In the genomic region with DNA sequence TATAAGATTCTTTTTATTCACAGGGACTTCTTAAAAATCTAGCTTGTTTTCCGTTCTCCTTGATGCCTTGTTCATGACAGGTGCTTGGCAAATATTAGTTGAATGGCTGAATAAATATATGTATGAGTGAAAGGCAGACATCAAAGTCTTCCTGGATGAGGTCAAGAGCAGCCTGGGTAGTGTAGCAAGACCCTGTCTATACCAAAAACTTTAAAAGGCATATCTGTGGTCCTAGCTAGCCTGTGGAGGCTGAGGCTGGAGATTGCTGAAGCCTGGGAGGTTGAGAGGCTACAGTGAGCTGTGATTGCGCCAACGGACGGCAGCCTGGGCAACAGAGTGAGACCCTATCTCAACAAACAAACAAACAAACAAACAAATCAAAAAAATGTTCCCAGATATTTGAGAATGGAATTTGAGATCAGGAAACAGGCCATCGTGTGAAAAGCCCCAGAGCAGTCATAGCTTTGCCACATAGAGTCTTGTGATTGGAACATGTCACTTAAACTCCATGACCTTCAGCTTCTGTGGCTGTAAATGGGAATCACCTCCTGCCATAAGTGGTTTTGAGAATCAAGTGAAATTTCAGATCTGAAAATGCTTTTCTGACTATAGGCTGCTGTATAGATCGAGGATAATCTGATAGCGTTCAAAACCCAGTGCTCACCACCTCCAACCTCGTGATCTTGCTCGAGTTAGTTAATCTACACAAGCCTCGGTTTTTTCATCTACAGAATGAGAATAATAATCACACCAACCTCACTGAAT, we compare ENCODE assay signal across 21 cellular contexts.
DNase-seq lines count a peak whose midpoint lies in the region; ATAC-seq, FAIRE-seq and TF ChIP-seq lines count a peak whose summit lies in the region.
"Had no signal": no experiment of that assay in that cellular context is flagged by ENCODE, and none has a peak within 500 bp of the region (broad histone marks: within the 10 kb centered on the region; RNA-seq: fewer than 3 reads in every experiment).

No MANE protein-coding gene starts in this region.

- peaks cover 8 to 24% of the 10 kb centered on the region in 2 donors for H3K4me1 ChIP-seq in mucosa of rectum (ENCODE audit: control insufficient read depth in 2 of 2, insufficient read depth in 2 of 2, low read length in 2 of 2)
- H3K4me1 ChIP-seq in thyroid gland: peaks cover 0 to 6% of the 10 kb centered on the region in 2 donors
- H3K4me1 ChIP-seq: BE2C had no signal

- H3K9ac ChIP-seq in mucosa of rectum (ENCODE audit: low read depth in 1 of 2, low read length in 2 of 2): no peak overlapping the region

- H3K4me1 Mint-ChIP-seq in T-helper 1 cell treated with Interleukin-12 subunit alpha and Interleukin-12 subunit beta and Interleukin-4 antibody, amounts not matched to agents 30 μg/mL and 1 μg/mL, for 36 hours (ENCODE audit: low read depth): peaks cover 33% of the 10 kb centered on the region
- peaks cover 35% of the 10 kb centered on the region for H3K4me1 Mint-ChIP-seq in stimulated activated naive CD8-positive, alpha-beta T cell treated with anti-CD3 and anti-CD28 coated beads, Interleukin-15, amount 100 ng/mL, for 72 hours

- 87 to 91% methylated on average over 10 of the region's 10 CpGs for WGBS in thyroid gland, 2 donors

- H3K4me3 ChIP-seq in mucosa of rectum (ENCODE audit: low read length in 2 of 2) (no peak overlapping the region), thyroid gland (replicated peaks in 1 of 3) (no peak overlapping the region)
- H3K4me3 ChIP-seq: stomach, vagina had no signal

- H3K27ac ChIP-seq in mucosa of rectum (ENCODE audit: low read depth in 2 of 2, low read length in 2 of 2) (peak overlapping the region; percentile 40 to 58), thyroid gland (no peak overlapping the region)
- H3K27ac ChIP-seq: vagina had no signal

- ATAC-seq in stimulated activated naive CD8-positive, alpha-beta T cell treated with anti-CD3 and anti-CD28 coated beads, Interleukin-15, Interleukin-2, amounts not matched to agents 100 U/mL and 50 U/mL, for 24 hours: peak; percentile 45
- no peak for ATAC-seq in stimulated activated naive CD8-positive, alpha-beta T cell treated with anti-CD3 and anti-CD28 coated beads, Interleukin-15, amount 100 ng/mL, for 72 hours

- no peak for TF ChIP-seq CTCF in thyroid gland (IDR thresholded peaks at IDR 0.05)

- H3K9me3 Mint-ChIP-seq in T-helper 1 cell treated with Interleukin-12 subunit alpha and Interleukin-12 subunit beta and Interleukin-4 antibody, amounts not matched to agents 30 μg/mL and 1 μg/mL, for 36 hours: no peaks in the 10 kb centered on the region
- H3K9me3 Mint-ChIP-seq in stimulated activated naive CD8-positive, alpha-beta T cell treated with anti-CD3 and anti-CD28 coated beads, Interleukin-15, amount 100 ng/mL, for 72 hours: no peaks in the 10 kb centered on the region

- peak overlapping the region; percentile 32 for H3K27ac Mint-ChIP-seq in T-helper 1 cell treated with Interleukin-12 subunit alpha and Interleukin-12 subunit beta and Interleukin-4 antibody, amounts not matched to agents 30 μg/mL and 1 μg/mL, for 36 hours
- no peak overlapping the region for H3K27ac Mint-ChIP-seq in stimulated activated naive CD8-positive, alpha-beta T cell treated with anti-CD3 and anti-CD28 coated beads, Interleukin-15, amount 100 ng/mL, for 72 hours
- H3K27ac Mint-ChIP-seq: progenitor cell of endocrine pancreas had no signal

- intact Hi-C loops in thyroid gland (cut with DNase I): no loop called here

- no peaks in the 10 kb centered on the region for H3K27me3 Mint-ChIP-seq in T-helper 1 cell treated with Interleukin-12 subunit alpha and Interleukin-12 subunit beta and Interleukin-4 antibody, amounts not matched to agents 30 μg/mL and 1 μg/mL, for 36 hours (ENCODE audit: low read depth)
- H3K27me3 Mint-ChIP-seq in stimulated activated naive CD8-positive, alpha-beta T cell treated with anti-CD3 and anti-CD28 coated beads, Interleukin-15, amount 100 ng/mL, for 72 hours: no peaks in the 10 kb centered on the region
- H3K27me3 Mint-ChIP-seq: progenitor cell of endocrine pancreas had no signal

- DNase-seq in T-helper 1 cell: no peak
- no peak for DNase-seq in stimulated activated naive CD8-positive, alpha-beta T cell treated with anti-CD3 and anti-CD28 coated beads, Interleukin-15, Interleukin-2, amounts not matched to agents 100 U/mL and 50 U/mL, for 24 hours
- no peak for DNase-seq in stimulated activated naive CD8-positive, alpha-beta T cell treated with anti-CD3 and anti-CD28 coated beads, Interleukin-15, amount 100 ng/mL, for 72 hours
- DNase-seq in urothelium cell line (ENCODE audit: low spot score): no peak
- DNase-seq in kidney glomerular epithelial cell (lab: John Stamatoyannopoulos, UW): no peak
- no peak for DNase-seq in thyroid gland
- DNase-seq: 8988T; activated effector memory CD4-positive, alpha-beta T cell treated with Interleukin-2 at 50 U/mL for 16 hours; BE2C; Calu3; hypothalamus; NCI-H1048; NCI-H187 treated with DMSO at 0.1 percent for 48 hours; NCI-H2227 treated with DMSO at 0.1 percent for 48 hours; stomach had no signal

- no peaks in the 10 kb centered on the region for H3K36me3 Mint-ChIP-seq in T-helper 1 cell treated with Interleukin-12 subunit alpha and Interleukin-12 subunit beta and Interleukin-4 antibody, amounts not matched to agents 30 μg/mL and 1 μg/mL, for 36 hours (ENCODE audit: low read depth)

- H3K27me3 ChIP-seq in mucosa of rectum (ENCODE audit: control insufficient read depth in 2 of 2, insufficient read depth in 2 of 2, low read length in 2 of 2): no peaks in the 10 kb centered on the region
- no peaks in the 10 kb centered on the region for H3K27me3 ChIP-seq in thyroid gland
- H3K27me3 ChIP-seq: BE2C, stomach, vagina had no signal

- no peak for TF ChIP-seq POLR2A in thyroid gland (IDR thresholded peaks at IDR 0.05)

- no peak overlapping the region for H3K4me3 Mint-ChIP-seq in T-helper 1 cell treated with Interleukin-12 subunit alpha and Interleukin-12 subunit beta and Interleukin-4 antibody, amounts not matched to agents 30 μg/mL and 1 μg/mL, for 36 hours
- no peak overlapping the region for H3K4me3 Mint-ChIP-seq in stimulated activated naive CD8-positive, alpha-beta T cell treated with anti-CD3 and anti-CD28 coated beads, Interleukin-15, amount 100 ng/mL, for 72 hours
- H3K4me3 Mint-ChIP-seq: neural crest cell had no signal

- H3K9me3 ChIP-seq in mucosa of rectum (ENCODE audit: control insufficient read depth in 2 of 2, low read length in 2 of 2): no peaks in the 10 kb centered on the region
- H3K9me3 ChIP-seq in thyroid gland: no peaks in the 10 kb centered on the region
- H3K9me3 ChIP-seq: BE2C, stomach, vagina had no signal

- H3K36me3 ChIP-seq in mucosa of rectum (ENCODE audit: control insufficient read depth in 2 of 2, insufficient read depth in 2 of 2, low read length in 2 of 2) (no peaks in the 10 kb centered on the region), thyroid gland (no peaks in the 10 kb centered on the region)
- H3K36me3 ChIP-seq: BE2C, stomach, vagina had no signal

- peak; percentile 35 for FAIRE-seq in urothelium cell line (lab: Jason Lieb, UNC)
- FAIRE-seq: islet of Langerhans had no signal

Comparison
In these comparisons a context has a peak if more than half of its experiments do, and no peak if none do; other contexts are left out.
1. H3K27ac ChIP-seq: peak in mucosa of rectum (2 of 2); none in thyroid gland (0 of 3).